In genomic region chr18:58208207-58208944, GRCh38 we compare ENCODE assay signal across 10 cellular contexts.
DNase-seq lines count a peak whose midpoint lies in the region; ATAC-seq, FAIRE-seq and TF ChIP-seq lines count a peak whose summit lies in the region.
"Had no signal": no experiment of that assay in that cellular context is flagged by ENCODE, and none has a peak within 500 bp of the region (broad histone marks: within the 10 kb centered on the region; RNA-seq: fewer than 3 reads in every experiment).

No MANE protein-coding gene starts in this region.

- H3K27me3 ChIP-seq in SJSA1 (replicated peaks) (no peaks in the 10 kb centered on the region), sigmoid colon (no peaks in the 10 kb centered on the region)

- peak overlapping the region; percentile 7 for H3K27ac ChIP-seq in SJSA1
- H3K27ac ChIP-seq in sigmoid colon, result peak overlapping the region; percentile 22 to 83 (median 70)
- H3K27ac ChIP-seq: tibial artery had no signal

- no peak for TF ChIP-seq CTCF in sigmoid colon (IDR thresholded peaks at IDR 0.05)

- in situ Hi-C loops in G401 (cut with HindIII; ENCODE audit: low sequenced_read_pairs), result no loop called here

- intact Hi-C loops in sigmoid colon (cut with DNase I), result no loop called here

- no peaks in the 10 kb centered on the region for H3K36me3 ChIP-seq in SJSA1
- H3K36me3 ChIP-seq in sigmoid colon, result no peaks in the 10 kb centered on the region
- H3K36me3 ChIP-seq: tibial artery had no signal

- TF ChIP-seq POLR2A in sigmoid colon (IDR thresholded peaks at IDR 0.05), result no peak

- no peak overlapping the region for H3K4me3 ChIP-seq in SJSA1
- no peak overlapping the region for H3K4me3 ChIP-seq in sigmoid colon
- H3K4me3 ChIP-seq: tibial artery had no signal

- H3K9me3 ChIP-seq in SJSA1 (replicated peaks) (no peaks in the 10 kb centered on the region), sigmoid colon (no peaks in the 10 kb centered on the region)
- H3K9me3 ChIP-seq: tibial artery had no signal

- 64 to 72% methylated on average over 4 of the region's 4 CpGs for WGBS in sigmoid colon, 2 donors

- H3K4me1 ChIP-seq in SJSA1 (replicated peaks) (peaks cover 50% of the 10 kb centered on the region), sigmoid colon (peaks cover 0 to 51% (median 40%) of the 10 kb centered on the region in 4 donors)

- TF ChIP-seq EP300 in sigmoid colon (IDR thresholded peaks at IDR 0.05), result peak in 2 of 4 donors; percentile 12 to 31

- ATAC-seq in HG03460 (IDR thresholded peaks at IDR 0.05; ENCODE audit: unreplicated experiment), result no peak
- no peak for ATAC-seq in GM19035 (IDR thresholded peaks at IDR 0.05; ENCODE audit: unreplicated experiment)
- ATAC-seq: naive thymus-derived CD4-positive, alpha-beta T cell had no signal

- peak; percentile 60 for DNase-seq in G401 (ENCODE audit: low spot score)
- DNase-seq in SJSA1 (ENCODE audit: low read depth in 1 of 2, low spot score in 2 of 2), result peak in 1 of 2 experiments; percentile 34
- DNase-seq in sigmoid colon, result no peak
- no peak for DNase-seq in H4 (ENCODE audit: low spot score)
- DNase-seq: activated T-cell treated with anti-CD3 and anti-CD28 coated beads, Interleukin-2, amount 50 U/mL, for 48 hours; naive thymus-derived CD4-positive, alpha-beta T cell; tibial artery had no signal

- peak; percentile 49 for FAIRE-seq in islet of Langerhans (lab: Jason Lieb, UNC)
